Comparison of ENCODE assay signal across 12 cellular contexts in the genomic region with DNA sequence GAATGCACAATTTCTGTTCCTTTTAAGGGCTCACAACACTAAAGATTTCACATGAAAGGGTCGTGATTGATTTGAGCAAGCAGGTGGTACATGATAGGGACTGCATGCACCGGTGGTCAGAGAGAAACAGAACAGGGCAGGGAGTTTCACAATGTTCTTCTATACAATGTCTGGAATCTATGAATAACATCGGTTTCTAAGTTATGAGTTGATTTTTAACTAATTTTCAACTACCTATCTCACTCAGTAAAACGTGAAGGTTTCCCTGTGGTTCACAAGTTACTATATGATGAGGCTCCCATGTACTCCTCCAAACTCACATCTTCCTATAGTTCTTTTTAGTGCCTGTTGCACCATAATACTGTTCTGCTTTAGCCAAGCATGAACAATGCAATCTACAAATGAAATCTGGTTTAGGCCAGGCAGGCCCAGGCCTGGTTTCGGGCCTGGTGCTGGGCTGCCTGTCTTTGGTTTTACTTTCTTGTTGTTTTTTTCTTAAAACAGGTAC. TPM values are rescaled to one million over a fixed set of nuclear protein-coding genes. Genes with fewer than 3 reads are reported as not detected.
A peak's percentile ranks its signal among the peaks of the same experiment; 100 is the strongest.
DNase-seq lines count a peak whose midpoint lies in the region; ATAC-seq and TF ChIP-seq lines count a peak whose summit lies in the region.
"Not testable (repeated sequence)": the region's sequence is repeated elsewhere in the genome, so short reads cannot be mapped to it uniquely, and the experiment has no call there.
"Had no signal": no experiment of that assay in that cellular context is flagged by ENCODE, and none has a peak within 500 bp of the region (broad histone marks: within the 10 kb centered on the region; RNA-seq: fewer than 3 reads in every experiment).

No MANE protein-coding gene starts in this region.

- H3K9me2 ChIP-seq in OCI-LY7 (ENCODE audit: insufficient read depth, low read length): not testable (repeated sequence)

- not testable (repeated sequence) for H3K9me3 Mint-ChIP-seq in nephron

- ATAC-seq in GM18873 (IDR thresholded peaks at IDR 0.05; ENCODE audit: low FRiP score, unreplicated experiment) (peak; percentile 86), GM19467 (IDR thresholded peaks at IDR 0.05; ENCODE audit: unreplicated experiment) (peak; percentile 68), GM21825 (IDR thresholded peaks at IDR 0.05; ENCODE audit: unreplicated experiment) (peak; percentile 66), HG02973 (IDR thresholded peaks at IDR 0.05; ENCODE audit: unreplicated experiment) (peak; percentile 57), HG03342 (IDR thresholded peaks at IDR 0.05; ENCODE audit: unreplicated experiment) (peak; percentile 71)

- POLR2A ChIA-PET in OCI-LY7 (lab: Charles Lee): interaction anchor here (0.6 to 3.2 kb wide), 14 partner anchors 9 to 65 kb away, joined by 3 to 29 read pairs (median 4); partner anchors contain the start of genes CLEC2D and CLECL1

- H3K4me1 ChIP-seq in OCI-LY7 (ENCODE audit: insufficient read depth, low read length, poor library complexity, severe bottlenecking): peaks cover 99% of the 10 kb centered on the region

- BruUV-seq in OCI-LY7 (replicated peaks; lab: Mats Ljungman, UMichigan): not testable (repeated sequence)

- CTCF ChIA-PET in OCI-LY7 (lab: Charles Lee; ENCODE audit: unreplicated experiment): interaction anchor here (2.8 kb wide), 1 partner anchor 13 kb away, joined by 7 read pairs; no protein-coding TSS in a partner anchor

- H4K20me1 ChIP-seq in OCI-LY7 (ENCODE audit: insufficient read depth, low read length): not testable (repeated sequence)

- H3K4me3 Mint-ChIP-seq in nephron: not testable (repeated sequence)

- intact Hi-C loops in OCI-LY7 (cut with micrococcal nuclease; ENCODE audit: unreplicated experiment): loop anchor here (1.0 kb wide), 1 partner anchor 18 kb away; no protein-coding TSS in a partner anchor

- not testable (repeated sequence) for TF ChIP-seq CTCF in GM12865 (IDR thresholded peaks at IDR 0.05; ENCODE audit: insufficient read depth, low read depth, low read length, missing control alignments); OCI-LY7 (conservative IDR thresholded peaks at IDR 0.05; ENCODE audit: low read length); nephron (IDR thresholded peaks at IDR 0.05; ENCODE audit: unreplicated experiment in 3 of 3)

- H3K4me2 ChIP-seq in OCI-LY7 (ENCODE audit: low read length): peak overlapping the region; percentile 63

- peak overlapping the region in 2 of 3 experiments; percentile 38 to 51 for H3K27ac Mint-ChIP-seq in nephron

- DNase-seq in GM12865 (ENCODE audit: low read depth) (peak; percentile 78), OCI-LY7 (ENCODE audit: low spot score) (peak; percentile 83)

- not testable (repeated sequence) for H3K27me3 Mint-ChIP-seq in nephron (ENCODE audit: low read depth)

- H3K9me3 ChIP-seq in OCI-LY7 (ENCODE audit: low read length): not testable (repeated sequence)

- H2AFZ ChIP-seq in OCI-LY7 (ENCODE audit: low read length): not testable (repeated sequence)

- H3K4me1 Mint-ChIP-seq in nephron: not testable (repeated sequence)

- H3K4me3 ChIP-seq in GM12865 (ENCODE audit: low read depth, low read length) (peak overlapping the region; percentile 27; the same call in 1 of the 2 replicates), OCI-LY7 (ENCODE audit: low read depth, low read length, poor library complexity, severe bottlenecking) (peak overlapping the region; percentile 25)

- H3K36me3 ChIP-seq in OCI-LY7 (ENCODE audit: insufficient read depth, low read length): peaks cover 22% of the 10 kb centered on the region

- H3K36me3 Mint-ChIP-seq in nephron (ENCODE audit: low read depth): not testable (repeated sequence)

- H3K27ac ChIP-seq in OCI-LY7 (ENCODE audit: low read depth, low read length, poor library complexity, severe bottlenecking): peak overlapping the region; percentile 99

- peaks cover 16% of the 10 kb centered on the region; the same call in 1 of the 2 replicates for H3K79me2 ChIP-seq in OCI-LY7 (ENCODE audit: insufficient read depth, low read depth, low read length)

RNA-seq across cellular contexts. Expression of gene CLECL1, which starts 19.8 kb away (rescaled TPM):
- total RNA-seq in OCI-LY7 (2014; rRNA removed; shearing (Covaris generic)): 68.4 and 73.3 TPM in 2 replicates
- total RNA-seq in OCI-LY7 (2022): 106 and 114 TPM in 2 replicates
- total RNA-seq: A673, body of pancreas, lower leg skin, osteocyte had no signal

RNA-seq across cellular contexts. Expression of gene CLEC2D, which starts 43.6 kb away (rescaled TPM):
- total RNA-seq in OCI-LY7 (2014; rRNA removed; shearing (Covaris generic)): 56.9 and 59.6 TPM in 2 replicates
- 146 and 177 TPM in 2 replicates for total RNA-seq in OCI-LY7 (2022)

RNA-seq across cellular contexts. Expression of gene CD69, which starts 47.6 kb away (rescaled TPM):
- 12.3 and 13.7 TPM in 2 replicates for total RNA-seq in OCI-LY7 (2014; rRNA removed; shearing (Covaris generic))
- total RNA-seq in OCI-LY7 (2022): 9.7 and 10.3 TPM in 2 replicates
- total RNA-seq: A673, osteocyte had no signal

Comparison
In these comparisons a context has a peak if more than half of its experiments do, and no peak if none do; other contexts are left out.
1. Peak in every context shown above with its lines: DNase-seq, ATAC-seq, H3K4me3 ChIP-seq and H3K27ac ChIP-seq.